ENCODE assay signal across 8 cellular contexts in the genomic region with DNA sequence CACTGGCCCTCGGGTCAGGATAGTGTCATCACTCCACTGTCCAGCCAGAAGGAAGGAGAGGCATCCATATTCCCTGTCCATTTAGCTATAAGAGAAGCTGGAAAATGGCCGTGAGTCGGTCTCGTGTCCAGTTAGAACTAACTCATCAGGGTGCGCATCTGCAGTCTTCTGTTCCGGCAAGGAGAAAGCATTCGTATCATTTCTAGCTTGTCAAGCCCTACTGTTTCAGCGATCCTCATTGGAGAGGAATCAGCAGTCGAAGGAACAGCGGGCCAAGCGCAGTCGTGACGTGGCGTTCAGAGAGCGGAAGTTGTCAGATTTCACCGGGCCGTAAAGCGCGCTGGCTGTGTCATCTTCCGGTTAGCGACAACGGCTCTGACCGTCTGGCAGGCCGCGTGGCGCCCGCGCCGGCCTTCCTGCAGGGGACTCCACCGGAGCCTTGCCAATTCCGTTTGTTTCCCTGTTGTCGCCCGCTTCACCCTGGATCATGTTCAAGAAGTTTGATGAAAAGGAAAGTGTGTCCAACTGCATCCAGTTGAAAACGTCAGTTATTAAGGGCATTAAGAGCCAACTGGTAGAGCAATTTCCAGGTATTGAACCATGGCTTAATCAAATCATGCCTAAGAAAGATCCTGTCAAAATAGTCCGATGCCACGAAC. TPM values are rescaled to one million over a fixed set of nuclear protein-coding genes. Genes with fewer than 3 reads are reported as not detected.
DNase-seq lines count a peak whose midpoint lies in the region; ATAC-seq and TF ChIP-seq lines count a peak whose summit lies in the region.

No MANE protein-coding gene starts in this region.

- H3K4me1 Mint-ChIP-seq in activated T-helper 2 cell treated with anti-CD3 and anti-CD28 coated beads, Interferon-gamma antibody, Interleukin-2, Interleukin-4, amounts not matched to agents 10 μg/mL and 5 μg/mL and 100 μg/mL, durations not matched to agents 14 hours and 24 hours and 36 hours (ENCODE audit: low read depth): peaks cover 23% of the 10 kb centered on the region
- peaks cover 24% of the 10 kb centered on the region for H3K4me1 Mint-ChIP-seq in nephron

- no peaks in the 10 kb centered on the region for H3K27me3 Mint-ChIP-seq in activated T-helper 2 cell treated with anti-CD3 and anti-CD28 coated beads, Interferon-gamma antibody, Interleukin-2, Interleukin-4, amounts not matched to agents 10 μg/mL and 5 μg/mL and 100 μg/mL, durations not matched to agents 14 hours and 24 hours and 36 hours (ENCODE audit: low read depth)
- H3K27me3 Mint-ChIP-seq in nephron (ENCODE audit: low read depth): no peaks in the 10 kb centered on the region

- H3K36me3 Mint-ChIP-seq in activated T-helper 2 cell treated with anti-CD3 and anti-CD28 coated beads, Interferon-gamma antibody, Interleukin-2, Interleukin-4, amounts not matched to agents 10 μg/mL and 5 μg/mL and 100 μg/mL, durations not matched to agents 14 hours and 24 hours and 36 hours (ENCODE audit: low read depth): peaks cover 74% of the 10 kb centered on the region
- peaks cover 49% of the 10 kb centered on the region for H3K36me3 Mint-ChIP-seq in nephron (ENCODE audit: low read depth)

- peaks cover 69% of the 10 kb centered on the region for H3K36me3 ChIP-seq in HUES48 (ENCODE audit: control insufficient read depth, insufficient read depth, low read length)

- peak; percentile 33 for ATAC-seq in GM19468 (IDR thresholded peaks at IDR 0.05; ENCODE audit: extremely low read depth, unreplicated experiment)
- ATAC-seq in stimulated activated naive CD8-positive, alpha-beta T cell treated with anti-CD3 and anti-CD28 coated beads, Interleukin-15, Interleukin-2, amounts not matched to agents 100 U/mL and 50 U/mL, for 24 hours: peak; percentile 61

- no peaks in the 10 kb centered on the region for H3K9me3 ChIP-seq in HUES48 (ENCODE audit: control insufficient read depth, insufficient read depth, low read length)

- peak overlapping the region; percentile 88 for H3K4me3 ChIP-seq in HUES48 (ENCODE audit: low read depth, low read length)

- H3K27ac Mint-ChIP-seq in activated T-helper 2 cell treated with anti-CD3 and anti-CD28 coated beads, Interferon-gamma antibody, Interleukin-2, Interleukin-4, amounts not matched to agents 10 μg/mL and 5 μg/mL and 100 μg/mL, durations not matched to agents 14 hours and 24 hours and 36 hours: peak overlapping the region; percentile 99
- peak overlapping the region; percentile 100 for H3K27ac Mint-ChIP-seq in nephron

- DNase-seq in COR-L47 (lab: John Stamatoyannopoulos, UW) (peak; percentile 82), RPMI8226 (peak; percentile 89), fibroblast of the conjunctiva (ENCODE audit: low read depth) (peak; percentile 76)
- peak; percentile 79 for DNase-seq in activated T-helper 2 cell treated with anti-CD3 and anti-CD28 coated beads, Interferon-gamma antibody, Interleukin-2, Interleukin-4, amounts not matched to agents 10 μg/mL and 5 μg/mL and 100 μg/mL, durations not matched to agents 14 hours and 24 hours and 36 hours (ENCODE audit: low spot score)
- DNase-seq in stimulated activated naive CD8-positive, alpha-beta T cell treated with anti-CD3 and anti-CD28 coated beads, Interleukin-15, Interleukin-2, amounts not matched to agents 100 U/mL and 50 U/mL, for 24 hours: peak; percentile 82

- no peaks in the 10 kb centered on the region for H3K27me3 ChIP-seq in HUES48 (ENCODE audit: control insufficient read depth, insufficient read depth, low read length)

- peak overlapping the region; percentile 90 for H3K9ac ChIP-seq in HUES48 (ENCODE audit: low read depth, low read length)

- intact Hi-C loops in activated T-helper 2 cell treated with anti-CD3 and anti-CD28 coated beads, Interferon-gamma antibody, Interleukin-2, Interleukin-4, amounts not matched to agents 10 μg/mL and 5 μg/mL and 100 μg/mL, durations not matched to agents 14 hours and 24 hours and 36 hours (cut with micrococcal nuclease): no loop called here

- peaks cover 5% of the 10 kb centered on the region; the same call in 1 of the 2 replicates for H3K4me1 ChIP-seq in HUES48 (ENCODE audit: control insufficient read depth, insufficient read depth, low read length)

- H3K9me3 Mint-ChIP-seq in activated T-helper 2 cell treated with anti-CD3 and anti-CD28 coated beads, Interferon-gamma antibody, Interleukin-2, Interleukin-4, amounts not matched to agents 10 μg/mL and 5 μg/mL and 100 μg/mL, durations not matched to agents 14 hours and 24 hours and 36 hours: no peaks in the 10 kb centered on the region
- H3K9me3 Mint-ChIP-seq in nephron: no peaks in the 10 kb centered on the region

- peak overlapping the region; percentile 85 for H3K4me3 Mint-ChIP-seq in activated T-helper 2 cell treated with anti-CD3 and anti-CD28 coated beads, Interferon-gamma antibody, Interleukin-2, Interleukin-4, amounts not matched to agents 10 μg/mL and 5 μg/mL and 100 μg/mL, durations not matched to agents 14 hours and 24 hours and 36 hours (ENCODE audit: low read depth)
- H3K4me3 Mint-ChIP-seq in nephron: peak overlapping the region; percentile 90 to 99 (median 95)

- peak in 1 of 3 experiments; percentile 13 for TF ChIP-seq CTCF in nephron (IDR thresholded peaks at IDR 0.05; ENCODE audit: unreplicated experiment in 3 of 3)

- peak overlapping the region; percentile 91 for H3K27ac ChIP-seq in HUES48 (ENCODE audit: low read depth, low read length)

RNA-seq across cellular contexts. Expression of gene HM13, which starts 32.9 kb away (rescaled TPM):
- 184 and 188 TPM in 2 replicates for total RNA-seq in activated T-helper 2 cell treated with anti-CD3 and anti-CD28 coated beads, Interferon-gamma antibody, Interleukin-2, Interleukin-4, amounts not matched to agents 10 μg/mL and 5 μg/mL and 100 μg/mL, durations not matched to agents 14 hours and 24 hours and 36 hours

RNA-seq across cellular contexts. Expression of gene ID1, which starts 57.9 kb away (rescaled TPM):
- 1.5 and 2.1 TPM in 2 replicates for total RNA-seq in activated T-helper 2 cell treated with anti-CD3 and anti-CD28 coated beads, Interferon-gamma antibody, Interleukin-2, Interleukin-4, amounts not matched to agents 10 μg/mL and 5 μg/mL and 100 μg/mL, durations not matched to agents 14 hours and 24 hours and 36 hours

Comparison
In these comparisons a context has a peak if more than half of its experiments do, and no peak if none do; other contexts are left out.
1. Peak in every context shown above with its lines: DNase-seq, ATAC-seq, H3K4me3 ChIP-seq and H3K27ac ChIP-seq.